8 cellular contexts compared by ENCODE assay signal in the genomic region with DNA sequence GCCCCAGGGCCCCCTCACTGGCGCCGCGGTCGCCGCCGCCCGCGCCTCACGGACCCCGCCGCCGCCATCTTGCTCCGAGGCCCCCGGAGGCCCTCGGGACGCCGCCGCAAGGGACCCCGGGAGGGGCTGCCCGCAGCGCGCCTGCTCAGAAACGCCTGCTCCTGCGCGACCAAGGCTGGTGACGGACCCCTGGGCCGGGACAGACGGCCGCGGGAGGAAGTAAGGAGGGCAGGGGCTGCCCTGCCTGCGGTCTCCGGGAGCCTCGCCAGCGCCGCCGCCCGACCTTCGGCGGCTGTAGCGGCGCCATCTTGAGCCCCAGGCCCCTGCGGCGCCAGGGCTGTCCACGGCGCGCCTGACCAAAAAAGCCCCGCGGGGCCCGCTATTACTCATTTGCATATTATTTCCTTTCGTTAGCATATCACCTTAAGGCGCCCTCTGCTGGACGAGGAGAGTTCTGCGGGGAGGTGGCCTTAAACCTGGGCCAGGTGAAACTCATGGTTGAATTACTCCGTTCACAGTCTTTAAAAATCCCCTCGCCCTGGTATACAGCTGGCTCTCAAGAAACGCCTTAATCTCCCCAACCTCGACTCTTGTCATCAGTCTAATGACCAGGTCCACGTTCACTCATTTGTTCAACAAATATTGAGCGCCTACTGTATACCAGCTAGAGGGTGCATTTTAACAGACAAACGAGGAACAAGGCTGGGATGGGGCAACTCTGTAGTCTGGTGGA.
A peak's percentile ranks its signal among the peaks of the same experiment; 100 is the strongest.
DNase-seq lines count a peak whose midpoint lies in the region; ATAC-seq lines count a peak whose summit lies in the region.

A gene with protein sequence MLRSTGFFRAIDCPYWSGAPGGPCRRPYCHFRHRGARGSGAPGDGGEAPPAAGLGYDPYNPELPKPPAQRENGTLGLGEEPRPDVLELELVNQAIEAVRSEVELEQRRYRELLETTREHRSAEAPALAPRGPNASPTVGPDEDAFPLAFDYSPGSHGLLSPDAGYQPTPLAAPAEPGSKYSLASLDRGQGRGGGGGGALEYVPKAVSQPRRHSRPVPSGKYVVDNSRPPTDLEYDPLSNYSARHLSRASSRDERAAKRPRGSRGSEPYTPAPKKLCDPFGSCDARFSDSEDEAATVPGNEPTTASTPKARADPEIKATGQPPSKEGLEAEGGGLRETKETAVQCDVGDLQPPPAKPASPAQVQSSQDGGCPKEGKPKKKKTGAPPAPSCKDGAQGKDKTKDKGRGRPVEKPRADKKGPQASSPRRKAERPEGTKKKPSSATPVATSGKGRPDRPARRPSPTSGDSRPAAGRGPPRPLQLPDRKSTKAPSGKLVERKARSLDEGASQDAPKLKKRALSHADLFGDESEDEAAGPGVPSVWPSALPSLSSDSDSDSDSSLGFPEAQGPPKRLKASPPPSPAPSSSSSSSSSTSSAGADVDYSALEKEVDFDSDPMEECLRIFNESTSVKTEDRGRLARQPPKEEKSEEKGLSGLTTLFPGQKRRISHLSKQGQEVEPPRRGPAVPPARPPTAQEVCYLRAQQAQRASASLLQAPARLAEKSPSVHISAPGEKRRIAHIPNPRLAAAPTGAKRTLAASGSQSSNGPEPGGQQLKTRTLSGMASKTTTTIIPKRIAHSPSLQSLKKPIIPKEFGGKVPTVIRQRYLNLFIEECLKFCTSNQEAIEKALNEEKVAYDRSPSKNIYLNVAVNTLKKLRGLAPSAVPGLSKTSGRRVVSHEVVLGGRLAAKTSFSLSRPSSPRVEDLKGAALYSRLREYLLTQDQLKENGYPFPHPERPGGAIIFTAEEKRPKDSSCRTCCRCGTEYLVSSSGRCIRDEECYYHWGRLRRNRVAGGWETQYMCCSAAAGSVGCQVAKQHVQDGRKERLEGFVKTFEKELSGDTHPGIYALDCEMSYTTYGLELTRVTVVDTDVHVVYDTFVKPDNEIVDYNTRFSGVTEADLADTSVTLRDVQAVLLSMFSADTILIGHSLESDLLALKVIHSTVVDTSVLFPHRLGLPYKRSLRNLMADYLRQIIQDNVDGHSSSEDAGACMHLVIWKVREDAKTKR (minus strand): TSS at position 85 of the 733 bp plus-strand sequence. CDS start 125 bp downstream, outside the sequence.

- H3K27ac ChIP-seq in effector memory CD4-positive, alpha-beta T cell (ENCODE audit: insufficient read depth, low read length, poor library complexity, severe bottlenecking), result peak within 1 kb of the TSS; percentile 98

- H3K4me3 Mint-ChIP-seq in memory B cell, result peak within 1 kb of the TSS; percentile 90

- ATAC-seq in GM19467 (IDR thresholded peaks at IDR 0.05; ENCODE audit: unreplicated experiment) (peak; percentile 63), memory B cell (ENCODE audit: low read depth) (peak; percentile 76)

- H3K27me3 Mint-ChIP-seq in memory B cell, result no peaks in the 10 kb centered on the region

- H3K36me3 ChIP-seq in effector memory CD4-positive, alpha-beta T cell (ENCODE audit: control insufficient read depth, insufficient read depth, low read length), result peaks cover 15% of the 10 kb centered on the region

- H3K36me3 Mint-ChIP-seq in memory B cell, result peaks cover 7% of the 10 kb centered on the region

- H3K9me3 Mint-ChIP-seq in memory B cell, result no peaks in the 10 kb centered on the region

- peaks cover 35% of the 10 kb centered on the region for H3K4me1 Mint-ChIP-seq in memory B cell

- H3K27ac Mint-ChIP-seq in memory B cell, result peak within 1 kb of the TSS; percentile 92

- H3K9me3 ChIP-seq in effector memory CD4-positive, alpha-beta T cell (ENCODE audit: control insufficient read depth, low read length), result no peaks in the 10 kb centered on the region

- peak within 1 kb of the TSS; percentile 86 for H3K4me3 ChIP-seq in effector memory CD4-positive, alpha-beta T cell (ENCODE audit: insufficient read depth, low read depth, low read length, poor library complexity, severe bottlenecking)

- no peaks in the 10 kb centered on the region for H3K27me3 ChIP-seq in effector memory CD4-positive, alpha-beta T cell (replicated peaks; ENCODE audit: control insufficient read depth, insufficient read depth, low read length, poor library complexity, severe bottlenecking)

- DNase-seq in COLO668 (lab: John Stamatoyannopoulos, UW; ENCODE audit: unreplicated experiment) (peak; percentile 95), HS-5 (ENCODE audit: low read depth) (peak; percentile 77), NK-92 (lab: John Stamatoyannopoulos, UW; ENCODE audit: unreplicated experiment) (peak; percentile 73), memory B cell (ENCODE audit: low spot score in 2 of 2) (peak; percentile 99 to 100)
- peak; percentile 96 for DNase-seq in activated CD8-positive, alpha-beta memory T cell treated with anti-CD3 and anti-CD28 coated beads for 1 hour (ENCODE audit: extremely low read depth in 1 of 2, low read depth in 1 of 2)
- peak; percentile 95 to 97 (median 96) for DNase-seq in effector memory CD4-positive, alpha-beta T cell
- peak; percentile 81 for DNase-seq in stimulated activated CD8-positive, alpha-beta memory T cell treated with anti-CD3 and anti-CD28 coated beads, Interleukin-12 subunit alpha, Interleukin-12 subunit beta, amount 100 ng/mL, for 24 hours (ENCODE audit: extremely low read depth)

- H3K4me1 ChIP-seq in effector memory CD4-positive, alpha-beta T cell (ENCODE audit: control insufficient read depth, insufficient read depth, low read length, poor library complexity, severe bottlenecking), result peaks cover 56% of the 10 kb centered on the region

Comparison
In these comparisons a context has a peak if more than half of its experiments do, and no peak if none do; other contexts are left out.
1. Peak in every context shown above with its lines: DNase-seq, ATAC-seq, H3K4me3 ChIP-seq and H3K27ac ChIP-seq.